Comparison of ENCODE assay signal across 9 cellular contexts in genomic region chr2:226652388-226652787, GRCh38.
DNase-seq lines count a peak whose midpoint lies in the region; ATAC-seq, FAIRE-seq and TF ChIP-seq lines count a peak whose summit lies in the region.
"Had no signal": no experiment of that assay in that cellular context is flagged by ENCODE, and none has a peak within 500 bp of the region (broad histone marks: within the 10 kb centered on the region; RNA-seq: fewer than 3 reads in every experiment).

No MANE protein-coding gene starts in this region.

- TF ChIP-seq CTCF in foreskin fibroblast (IDR thresholded peaks at IDR 0.05; ENCODE audit: low read depth, low read length) (no peak), upper lobe of right lung (IDR thresholded peaks at IDR 0.05) (no peak)

- DNase-seq in Caki2 (ENCODE audit: low read depth), result peak; percentile 88
- no peak for DNase-seq in H54 (ENCODE audit: insufficient read length, low spot score)
- peak; percentile 36 for DNase-seq in OCI-M1 (lab: John Stamatoyannopoulos, UW)
- DNase-seq in foreskin fibroblast, result peak; percentile 83 to 84
- DNase-seq in upper lobe of right lung, result no peak
- DNase-seq in erythroblast (lab: John Stamatoyannopoulos, UW), result no peak
- DNase-seq in NCI-H82 (lab: John Stamatoyannopoulos, UW), result no peak
- no peak for DNase-seq in NCI-H524 treated with DMSO at 0.1 percent for 48 hours (lab: John Stamatoyannopoulos, UW)

- TF ChIP-seq POLR2A in H54 (IDR thresholded peaks at IDR 0.05; ENCODE audit: low read depth, low read length) (no peak), erythroblast (IDR thresholded peaks at IDR 0.05; ENCODE audit: low read length) (no peak)

- H3K36me3 ChIP-seq in upper lobe of right lung, result no peaks in the 10 kb centered on the region

- in situ Hi-C loops in Caki2 (cut with HindIII; ENCODE audit: low pct_unique_long_range_greater_than_20kb, low sequenced_read_pairs), result no loop called here

- peak; percentile 95 for FAIRE-seq in H54 (lab: Jason Lieb, UNC)

- ATAC-seq in upper lobe of right lung, result no peak

- no peaks in the 10 kb centered on the region for H3K27me3 ChIP-seq in upper lobe of right lung

- H3K4me3 ChIP-seq in foreskin fibroblast (ENCODE audit: low read depth in 1 of 2, low read length in 2 of 2) (no peak overlapping the region), upper lobe of right lung (no peak overlapping the region)

- H3K27ac ChIP-seq in upper lobe of right lung, result no peak overlapping the region
- H3K27ac ChIP-seq: parathyroid adenoma had no signal

- no peaks in the 10 kb centered on the region for H3K9me3 ChIP-seq in upper lobe of right lung

- H3K4me1 ChIP-seq in upper lobe of right lung, result peaks cover 15% of the 10 kb centered on the region
- H3K4me1 ChIP-seq: parathyroid adenoma had no signal

- intact Hi-C loops in upper lobe of right lung (cut with DNase I), result no loop called here

Comparison
In these comparisons a context has a peak if more than half of its experiments do, and no peak if none do; other contexts are left out.
1. DNase-seq: peak in Caki2 (single experiment), OCI-M1 (single experiment) and foreskin fibroblast (2 of 2); none in H54 (single experiment), upper lobe of right lung (single experiment), erythroblast (0 of 2), NCI-H82 (single experiment) and NCI-H524 treated with DMSO at 0.1 percent for 48 hours (single experiment).